ENCODE assay signal across 17 cellular contexts in the genomic region with DNA sequence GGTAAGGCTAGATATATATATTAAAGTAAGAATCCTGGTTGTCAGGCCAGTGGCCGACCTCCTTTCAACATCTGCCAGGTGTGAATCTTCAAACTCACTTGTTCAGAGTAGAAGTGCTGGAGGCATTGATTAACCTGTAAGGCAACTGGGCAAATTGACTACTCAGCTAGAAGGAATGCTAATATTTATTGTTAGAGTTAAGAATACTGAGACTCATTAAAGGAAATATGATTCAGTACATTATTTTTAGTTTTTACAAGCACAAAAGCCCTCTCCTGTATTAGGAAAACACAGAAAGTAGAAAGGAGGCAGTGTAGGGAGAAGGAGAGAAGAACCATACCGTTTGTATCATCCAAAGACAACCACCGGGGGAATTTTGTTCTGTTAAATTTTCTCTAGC. TPM values are rescaled to one million over a fixed set of nuclear protein-coding genes. Genes with fewer than 3 reads are reported as not detected.
DNase-seq lines count a peak whose midpoint lies in the region; ATAC-seq and TF ChIP-seq lines count a peak whose summit lies in the region.
"Had no signal": no experiment of that assay in that cellular context is flagged by ENCODE, and none has a peak within 500 bp of the region (broad histone marks: within the 10 kb centered on the region; RNA-seq: fewer than 3 reads in every experiment).

No MANE protein-coding gene starts in this region.

- no peak for TF ChIP-seq CTCF in Calu3 (IDR thresholded peaks at IDR 0.05; ENCODE audit: unreplicated experiment)

- CTCF ChIA-PET in activated CD4-positive, alpha-beta T cell treated with anti-CD3 and anti-CD28 coated beads for 36 hours (lab: Charles Lee) = interaction anchor here (0.6 to 4.9 kb wide), 25 partner anchors 9 to 156 kb away, joined by 3 to 30 read pairs (median 5); no protein-coding TSS in a partner anchor
- CTCF ChIA-PET in Calu3 (lab: Charles Lee) = interaction anchor here (0.6 to 1.6 kb wide), 5 partner anchors 20 to 860 kb away, joined by 3 to 7 read pairs (median 3); no protein-coding TSS in a partner anchor

- no TSS peak for BruUV-seq in Calu3 (replicated peaks; lab: Mats Ljungman, UMichigan)

- peaks cover 83% of the 10 kb centered on the region for H3K4me1 Mint-ChIP-seq in activated CD4-positive, alpha-beta T cell treated with anti-CD3 and anti-CD28 coated beads for 36 hours
- peaks cover 59 to 74% (median 62%) of the 10 kb centered on the region in 3 donors for H3K4me1 Mint-ChIP-seq in IgD-negative memory B cell
- peaks cover 44% of the 10 kb centered on the region for H3K4me1 Mint-ChIP-seq in activated naive CD8-positive, alpha-beta T cell treated with anti-CD3 and anti-CD28 coated beads, Interleukin-2, amount 10 ng/mL, durations not matched to agents 7 days and 5 days
- peaks cover 48 to 92% (median 90%) of the 10 kb centered on the region in 4 donors for H3K4me1 Mint-ChIP-seq in naive thymus-derived CD8-positive, alpha-beta T cell
- H3K4me1 Mint-ChIP-seq in Calu3 (ENCODE audit: low read depth, unreplicated experiment) = peaks cover 23% of the 10 kb centered on the region

- no peak for DNase-seq in activated CD4-positive, alpha-beta T cell treated with anti-CD3 and anti-CD28 coated beads for 36 hours
- no peak for DNase-seq in activated CD4-positive, alpha-beta T cell treated with anti-CD3 and anti-CD28 coated beads for 1 hour
- DNase-seq in activated naive CD8-positive, alpha-beta T cell treated with anti-CD3 and anti-CD28 coated beads, Interleukin-2, amount 10 ng/mL, durations not matched to agents 7 days and 5 days = no peak
- DNase-seq in naive thymus-derived CD8-positive, alpha-beta T cell = no peak
- DNase-seq in Calu3 (no peak), NCI-H1105 (lab: John Stamatoyannopoulos, UW) (no peak)
- DNase-seq: adrenal gland, caudate nucleus, naive B cell, NCI-H2171, NCI-H774, Peyer's patch had no signal

- ATAC-seq in activated CD4-positive, alpha-beta T cell treated with anti-CD3 and anti-CD28 coated beads for 36 hours = no peak
- ATAC-seq in activated naive CD8-positive, alpha-beta T cell treated with anti-CD3 and anti-CD28 coated beads, Interleukin-2, amount 10 ng/mL, durations not matched to agents 7 days and 5 days (ENCODE audit: low read depth) = no peak
- ATAC-seq in naive thymus-derived CD8-positive, alpha-beta T cell = no peak
- no peak for ATAC-seq in HG03460 (IDR thresholded peaks at IDR 0.05; ENCODE audit: unreplicated experiment)
- ATAC-seq: HepG2 had no signal

- POLR2A ChIA-PET in activated CD4-positive, alpha-beta T cell treated with anti-CD3 and anti-CD28 coated beads for 36 hours (lab: Charles Lee) = interaction anchor here (0.7 to 1.0 kb wide), 2 partner anchors 53 to 107 kb away, joined by 3 to 5 read pairs; no protein-coding TSS in a partner anchor
- POLR2A ChIA-PET in activated naive CD8-positive, alpha-beta T cell treated with anti-CD3 and anti-CD28 coated beads, Interleukin-2, amount 10 ng/mL, durations not matched to agents 7 days and 5 days (lab: Charles Lee) = interaction anchor here (0.6 kb wide), 1 partner anchor 28 kb away, joined by 3 read pairs; no protein-coding TSS in a partner anchor
- POLR2A ChIA-PET in naive thymus-derived CD8-positive, alpha-beta T cell (lab: Charles Lee) = interaction anchor here (0.8 to 2.9 kb wide), 5 partner anchors 9 to 69 kb away, joined by 3 to 11 read pairs (median 4); no protein-coding TSS in a partner anchor

- peaks cover 51% of the 10 kb centered on the region for H3K36me3 Mint-ChIP-seq in activated CD4-positive, alpha-beta T cell treated with anti-CD3 and anti-CD28 coated beads for 36 hours (ENCODE audit: low read depth)
- H3K36me3 Mint-ChIP-seq in IgD-negative memory B cell = peaks cover 12% of the 10 kb centered on the region
- H3K36me3 Mint-ChIP-seq in activated naive CD8-positive, alpha-beta T cell treated with anti-CD3 and anti-CD28 coated beads, Interleukin-2, amount 10 ng/mL, durations not matched to agents 7 days and 5 days = peaks cover 75% of the 10 kb centered on the region
- H3K36me3 Mint-ChIP-seq in naive thymus-derived CD8-positive, alpha-beta T cell = peaks cover 24 to 88% (median 43%) of the 10 kb centered on the region in 3 donors
- no peaks in the 10 kb centered on the region for H3K36me3 Mint-ChIP-seq in Calu3 (ENCODE audit: insufficient read depth, unreplicated experiment)

- no peak overlapping the region for H3K4me3 Mint-ChIP-seq in activated CD4-positive, alpha-beta T cell treated with anti-CD3 and anti-CD28 coated beads for 36 hours
- H3K4me3 Mint-ChIP-seq in IgD-negative memory B cell (peak overlapping the region in 3 of 4 donors; percentile 7 to 75 (median 60)), Calu3 (ENCODE audit: low read depth, unreplicated experiment) (no peak overlapping the region)
- H3K4me3 Mint-ChIP-seq in activated naive CD8-positive, alpha-beta T cell treated with anti-CD3 and anti-CD28 coated beads, Interleukin-2, amount 10 ng/mL, durations not matched to agents 7 days and 5 days = peak overlapping the region; percentile 3
- H3K4me3 Mint-ChIP-seq in naive thymus-derived CD8-positive, alpha-beta T cell = peak overlapping the region in 7 of 10 donors; percentile 29 to 72 (median 42)
- H3K4me3 Mint-ChIP-seq: CD14-positive monocyte had no signal

- H3K9me3 Mint-ChIP-seq in activated CD4-positive, alpha-beta T cell treated with anti-CD3 and anti-CD28 coated beads for 36 hours (ENCODE audit: low read depth) = peaks cover 11% of the 10 kb centered on the region
- H3K9me3 Mint-ChIP-seq in IgD-negative memory B cell (peaks cover 0 to 3% (median 3%) of the 10 kb centered on the region in 3 donors), Calu3 (ENCODE audit: low read depth, unreplicated experiment) (peaks cover 4% of the 10 kb centered on the region)
- peaks cover 9% of the 10 kb centered on the region for H3K9me3 Mint-ChIP-seq in activated naive CD8-positive, alpha-beta T cell treated with anti-CD3 and anti-CD28 coated beads, Interleukin-2, amount 10 ng/mL, durations not matched to agents 7 days and 5 days
- peaks cover 0 to 11% (median 2%) of the 10 kb centered on the region in 9 donors for H3K9me3 Mint-ChIP-seq in naive thymus-derived CD8-positive, alpha-beta T cell

- no peaks in the 10 kb centered on the region for H3K27me3 Mint-ChIP-seq in activated CD4-positive, alpha-beta T cell treated with anti-CD3 and anti-CD28 coated beads for 36 hours
- H3K27me3 Mint-ChIP-seq in IgD-negative memory B cell = no peaks in the 10 kb centered on the region
- H3K27me3 Mint-ChIP-seq in activated naive CD8-positive, alpha-beta T cell treated with anti-CD3 and anti-CD28 coated beads, Interleukin-2, amount 10 ng/mL, durations not matched to agents 7 days and 5 days = no peaks in the 10 kb centered on the region
- H3K27me3 Mint-ChIP-seq in naive thymus-derived CD8-positive, alpha-beta T cell = no peaks in the 10 kb centered on the region
- H3K27me3 Mint-ChIP-seq in Calu3 (ENCODE audit: unreplicated experiment) = no peaks in the 10 kb centered on the region
- H3K27me3 Mint-ChIP-seq: naive B cell had no signal

- peak overlapping the region; percentile 100 for H3K27ac Mint-ChIP-seq in activated CD4-positive, alpha-beta T cell treated with anti-CD3 and anti-CD28 coated beads for 36 hours
- H3K27ac Mint-ChIP-seq in IgD-negative memory B cell = peak overlapping the region; percentile 85 to 97 (median 92)
- H3K27ac Mint-ChIP-seq in activated naive CD8-positive, alpha-beta T cell treated with anti-CD3 and anti-CD28 coated beads, Interleukin-2, amount 10 ng/mL, durations not matched to agents 7 days and 5 days = no peak overlapping the region
- H3K27ac Mint-ChIP-seq in naive thymus-derived CD8-positive, alpha-beta T cell = peak overlapping the region; percentile 67 to 96 (median 86)
- no peak overlapping the region for H3K27ac Mint-ChIP-seq in Calu3 (ENCODE audit: unreplicated experiment)

- intact Hi-C loops in activated CD4-positive, alpha-beta T cell treated with anti-CD3 and anti-CD28 coated beads for 36 hours (cut with DNase I, micrococcal nuclease) = loop anchor here (2.0 kb wide), 3 partner anchors 17 to 51 kb away; no protein-coding TSS in a partner anchor
- intact Hi-C loops in Calu3 (cut with micrococcal nuclease; ENCODE audit: unreplicated experiment) = no loop called here

RNA-seq across cellular contexts. Expression of gene RIPOR2, which starts 53.5 kb away (rescaled TPM):
- total RNA-seq in activated CD4-positive, alpha-beta T cell treated with anti-CD3 and anti-CD28 coated beads for 36 hours = 10 to 100 TPM; 60.0 to 67.0 TPM
- polyA plus RNA-seq in IgD-negative memory B cell = 561 TPM
- total RNA-seq in activated naive CD8-positive, alpha-beta T cell treated with anti-CD3 and anti-CD28 coated beads, Interleukin-2, amount 10 ng/mL, durations not matched to agents 7 days and 5 days = 100 to 1,000 TPM; 181 to 195 TPM
- total RNA-seq in naive thymus-derived CD8-positive, alpha-beta T cell = 100 to 1,000 TPM; 511 to 531 TPM
- 100 to 1,000 TPM; 413 to 542 (median 468) TPM for polyA plus RNA-seq in naive thymus-derived CD8-positive, alpha-beta T cell
- total RNA-seq in Calu3 (2022) = 0.47 and 4.7 TPM in 2 replicates
- total RNA-seq: A172 had no signal

Comparison
In these comparisons a context has a peak if more than half of its experiments do, and no peak if none do; other contexts are left out.
1. H3K27ac Mint-ChIP-seq: peak in activated CD4-positive, alpha-beta T cell treated with anti-CD3 and anti-CD28 coated beads for 36 hours (single experiment), IgD-negative memory B cell (3 of 3) and naive thymus-derived CD8-positive, alpha-beta T cell (10 of 10); none in activated naive CD8-positive, alpha-beta T cell treated with anti-CD3 and anti-CD28 coated beads, Interleukin-2, amount 10 ng/mL, durations not matched to agents 7 days and 5 days (single experiment) and Calu3 (single experiment).
2. H3K4me3 Mint-ChIP-seq: peak in IgD-negative memory B cell (3 of 4), activated naive CD8-positive, alpha-beta T cell treated with anti-CD3 and anti-CD28 coated beads, Interleukin-2, amount 10 ng/mL, durations not matched to agents 7 days and 5 days (single experiment) and naive thymus-derived CD8-positive, alpha-beta T cell (7 of 10); none in activated CD4-positive, alpha-beta T cell treated with anti-CD3 and anti-CD28 coated beads for 36 hours (single experiment) and Calu3 (single experiment).
3. RNA of gene RIPOR2, which starts 53.5 kb away (total RNA-seq): 511 to 531 TPM in naive thymus-derived CD8-positive, alpha-beta T cell, 181 to 195 TPM in activated naive CD8-positive, alpha-beta T cell treated with anti-CD3 and anti-CD28 coated beads, Interleukin-2, amount 10 ng/mL, durations not matched to agents 7 days and 5 days and 60.0 to 67.0 TPM in activated CD4-positive, alpha-beta T cell treated with anti-CD3 and anti-CD28 coated beads for 36 hours; 0.47 to 4.7 TPM in Calu3; every median in the first group is over 10 times any median in the second.